27 cellular contexts compared by ENCODE assay signal in the genomic region with DNA sequence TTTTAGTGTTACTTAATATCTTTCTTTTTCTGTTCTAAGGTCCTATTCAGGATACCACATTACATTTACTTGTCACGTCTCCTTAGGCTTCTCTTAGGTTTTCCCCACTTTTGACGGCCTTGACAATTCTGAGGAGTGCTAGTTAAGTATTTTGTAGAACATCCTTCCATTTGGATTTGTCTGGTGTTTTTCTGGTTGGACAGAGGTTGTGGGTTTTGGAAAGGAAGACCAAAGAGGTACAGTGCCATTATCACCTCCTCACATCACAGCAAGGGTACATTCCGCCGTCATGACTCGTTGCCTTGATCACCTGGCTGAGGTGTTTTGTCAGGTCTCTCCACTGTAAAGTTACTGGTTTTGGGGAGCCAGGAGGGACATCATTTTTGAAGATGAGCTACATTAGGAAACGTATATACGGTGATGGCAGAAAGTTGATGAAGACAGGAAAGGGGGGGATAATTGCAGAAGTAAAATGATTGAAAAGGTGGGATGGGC.
"Had no signal": no experiment of that assay in that cellular context is flagged by ENCODE, and none has a peak within 500 bp of the region (broad histone marks: within the 10 kb centered on the region; RNA-seq: fewer than 3 reads in every experiment).

No MANE protein-coding gene starts in this region.

- H3K9me3 Mint-ChIP-seq: activated naive CD4-positive, alpha-beta T cell treated with anti-CD3 and anti-CD28 coated beads for 36 hours; activated T-helper 17 cell treated with anti-CD3 and anti-CD28 coated beads, Interleukin-2, amount 50 U/mL, for 72 hours; WTC11 had no signal

- H3K4me2 ChIP-seq: KMS-11 had no signal

- H3K4me1 Mint-ChIP-seq: brain, WTC11 had no signal

- H3K4me3 Mint-ChIP-seq: activated naive CD4-positive, alpha-beta T cell treated with anti-CD3 and anti-CD28 coated beads for 36 hours; activated naive CD8-positive, alpha-beta T cell; activated T-helper 17 cell treated with anti-CD3 and anti-CD28 coated beads, Interleukin-2, amount 50 U/mL, for 72 hours; brain; T-helper 17 cell; WTC11 had no signal

- H3K27ac ChIP-seq: KMS-11 had no signal

- H3K27me3 Mint-ChIP-seq: activated naive CD8-positive, alpha-beta T cell had no signal

- H3K9ac ChIP-seq: KMS-11 had no signal

- H3K27ac Mint-ChIP-seq: activated naive CD4-positive, alpha-beta T cell treated with anti-CD3 and anti-CD28 coated beads for 36 hours; activated naive CD8-positive, alpha-beta T cell; activated T-helper 17 cell treated with anti-CD3 and anti-CD28 coated beads, Interleukin-2, amount 50 U/mL, for 72 hours; brain; WTC11 had no signal

- DNase-seq: activated CD4-positive, alpha-beta T cell treated with anti-CD3 and anti-CD28 coated beads for 48 hours; activated CD4-positive, alpha-beta T cell treated with anti-CD3 and anti-CD28 coated beads, Interleukin-2, amount 50 U/mL, for 4 hours; activated CD4-positive, CD25-positive, alpha-beta regulatory T cell treated with anti-CD3 and anti-CD28 coated beads, Interleukin-2, amount 50 U/mL, for 72 hours; activated gamma-delta T cell; activated naive CD4-positive, alpha-beta T cell treated with anti-CD3 and anti-CD28 coated beads for 36 hours; activated T-cell treated with anti-CD3 and anti-CD28 coated beads for 4 hours; activated T-cell treated with anti-CD3 and anti-CD28 coated beads, Interleukin-2, amount 50 U/mL, for 48 hours; amygdala; MV-4-11; NCI-H1105; NCI-H1436 treated with DMSO at 0.1 percent for 48 hours; NCI-H187; NCI-H2081; NCI-H510A treated with DMSO at 0.1 percent for 48 hours; NCI-H69; NK-92 treated with Interleukin-12 subunit alpha and Interleukin-12 subunit beta, amount 100 ng/mL, for 24 hours; OCI-M1; SHP77 treated with DMSO at 0.1 percent for 48 hours; T-helper 17 cell; T-helper 9 cell had no signal

- ATAC-seq: activated T-helper 17 cell treated with anti-CD3 and anti-CD28 coated beads, Interleukin-2, amount 50 U/mL, for 72 hours; T-helper 17 cell; WTC11 had no signal

- FAIRE-seq: astrocyte, RCC 7860 had no signal

- H3K36me3 Mint-ChIP-seq: activated naive CD8-positive, alpha-beta T cell; brain; WTC11 had no signal
